ENCODE assay signal across 18 cellular contexts in the genomic region with DNA sequence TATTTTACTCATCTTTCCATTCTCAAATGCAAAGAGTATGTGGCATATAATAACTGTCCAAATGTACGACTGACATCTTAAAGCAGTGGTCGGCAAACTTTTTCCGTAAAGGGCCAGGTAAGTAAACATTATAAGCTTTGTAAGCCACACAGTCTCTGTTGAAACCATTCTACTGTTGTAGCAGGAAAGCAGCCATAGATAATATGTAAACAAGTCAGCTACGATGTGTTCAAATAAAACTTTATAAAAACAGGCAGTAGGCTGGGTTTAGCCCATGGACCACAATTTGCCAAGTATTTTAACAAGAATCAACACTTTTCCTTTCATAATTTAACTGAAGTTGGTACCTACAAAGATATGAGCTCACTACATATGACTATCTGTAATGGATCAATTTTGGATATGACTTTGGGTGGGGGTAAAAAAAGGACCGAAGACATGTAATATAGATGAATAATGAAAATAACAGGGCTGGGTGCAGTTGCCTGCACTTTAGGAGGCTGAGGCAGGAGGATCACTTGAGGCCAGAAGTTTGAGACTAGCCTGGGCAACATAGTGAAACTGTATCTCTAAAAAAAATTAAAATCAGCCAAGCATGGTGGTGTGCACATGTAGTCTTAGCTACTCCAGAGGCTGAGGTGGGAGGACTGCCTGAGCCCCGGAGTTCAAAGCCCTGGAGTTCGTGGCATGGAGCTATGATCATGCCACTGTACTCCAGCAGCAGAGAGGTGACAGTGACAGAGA. TPM values are rescaled to one million over a fixed set of nuclear protein-coding genes. Genes with fewer than 3 reads are reported as not detected.
A peak's percentile ranks its signal among the peaks of the same experiment; 100 is the strongest.
DNase-seq lines count a peak whose midpoint lies in the region; ATAC-seq, FAIRE-seq and TF ChIP-seq lines count a peak whose summit lies in the region.
"Had no signal": no experiment of that assay in that cellular context is flagged by ENCODE, and none has a peak within 500 bp of the region (broad histone marks: within the 10 kb centered on the region; RNA-seq: fewer than 3 reads in every experiment).

No MANE protein-coding gene starts in this region.

- peak; percentile 42 for FAIRE-seq in GM12892 (lab: Jason Lieb, UNC)
- FAIRE-seq: A204.1, D721Med had no signal

- no peak for TF ChIP-seq POLR2A in GM12892 (IDR thresholded peaks at IDR 0.05; ENCODE audit: low read depth, low read length)

- peak overlapping the region; percentile 24 for H3K27ac Mint-ChIP-seq in activated naive CD4-positive, alpha-beta T cell treated with anti-CD3 and anti-CD28 coated beads, Interleukin-2, amount 50 U/mL, for 24 hours
- peak overlapping the region; percentile 39 for H3K27ac Mint-ChIP-seq in activated T-helper 17 cell treated with anti-CD3 and anti-CD28 coated beads, Interleukin-2, amount 50 U/mL, for 72 hours
- no peak overlapping the region for H3K27ac Mint-ChIP-seq in neural crest cell (ENCODE audit: unreplicated experiment)
- H3K27ac Mint-ChIP-seq: GM23338 had no signal

- H3K36me3 Mint-ChIP-seq in activated naive CD4-positive, alpha-beta T cell treated with anti-CD3 and anti-CD28 coated beads, Interleukin-2, amount 50 U/mL, for 24 hours, result peaks cover 5% of the 10 kb centered on the region
- H3K36me3 Mint-ChIP-seq in activated T-helper 17 cell treated with anti-CD3 and anti-CD28 coated beads, Interleukin-2, amount 50 U/mL, for 72 hours (ENCODE audit: low read depth), result peaks cover 79% of the 10 kb centered on the region
- H3K36me3 Mint-ChIP-seq in neural crest cell (ENCODE audit: low read depth), result no peaks in the 10 kb centered on the region

- DNase-seq in activated naive CD4-positive, alpha-beta T cell treated with Interleukin-2 at 50 U/mL for 16 hours, result no peak
- DNase-seq in GM12892 (ENCODE audit: insufficient read length), result no peak
- DNase-seq in neural crest cell (ENCODE audit: low read depth, low spot score), result no peak
- no peak for DNase-seq in NCI-H524 treated with DMSO at 0.1 percent for 48 hours (lab: John Stamatoyannopoulos, UW)
- DNase-seq in CD1c-positive myeloid dendritic cell (ENCODE audit: extremely low spot score), result no peak
- DNase-seq: DMS79, NCI-H1694 treated with DMSO at 0.1 percent for 48 hours, NCI-H510A treated with DMSO at 0.1 percent for 48 hours, NCI-H82, OCI-M1, SHP77 treated with DMSO at 0.1 percent for 48 hours, SK-N-SH had no signal

- TF ChIP-seq CTCF in neural crest cell (conservative IDR thresholded peaks at IDR 0.05), result no peak

- no peak for ATAC-seq in activated T-helper 17 cell treated with anti-CD3 and anti-CD28 coated beads, Interleukin-2, amount 50 U/mL, for 72 hours (replicated peaks)
- no peak for ATAC-seq in GM18517 (IDR thresholded peaks at IDR 0.05; ENCODE audit: unreplicated experiment)
- ATAC-seq: GM23338 had no signal

- H3K9me3 Mint-ChIP-seq in activated naive CD4-positive, alpha-beta T cell treated with anti-CD3 and anti-CD28 coated beads, Interleukin-2, amount 50 U/mL, for 24 hours, result no peaks in the 10 kb centered on the region
- H3K9me3 Mint-ChIP-seq in activated T-helper 17 cell treated with anti-CD3 and anti-CD28 coated beads, Interleukin-2, amount 50 U/mL, for 72 hours, result no peaks in the 10 kb centered on the region
- no peaks in the 10 kb centered on the region for H3K9me3 Mint-ChIP-seq in neural crest cell
- H3K9me3 Mint-ChIP-seq: GM23338 had no signal

- H3K4me1 Mint-ChIP-seq in activated naive CD4-positive, alpha-beta T cell treated with anti-CD3 and anti-CD28 coated beads, Interleukin-2, amount 50 U/mL, for 24 hours, result peaks cover 49% of the 10 kb centered on the region
- peaks cover 30% of the 10 kb centered on the region for H3K4me1 Mint-ChIP-seq in activated T-helper 17 cell treated with anti-CD3 and anti-CD28 coated beads, Interleukin-2, amount 50 U/mL, for 72 hours
- peaks cover 76% of the 10 kb centered on the region for H3K4me1 Mint-ChIP-seq in neural crest cell

- no peaks in the 10 kb centered on the region for H3K27me3 Mint-ChIP-seq in activated naive CD4-positive, alpha-beta T cell treated with anti-CD3 and anti-CD28 coated beads, Interleukin-2, amount 50 U/mL, for 24 hours
- H3K27me3 Mint-ChIP-seq in activated T-helper 17 cell treated with anti-CD3 and anti-CD28 coated beads, Interleukin-2, amount 50 U/mL, for 72 hours, result no peaks in the 10 kb centered on the region
- H3K27me3 Mint-ChIP-seq in neural crest cell (ENCODE audit: low read depth), result no peaks in the 10 kb centered on the region

- no peak overlapping the region for H3K4me3 Mint-ChIP-seq in activated naive CD4-positive, alpha-beta T cell treated with anti-CD3 and anti-CD28 coated beads, Interleukin-2, amount 50 U/mL, for 24 hours
- H3K4me3 Mint-ChIP-seq in activated T-helper 17 cell treated with anti-CD3 and anti-CD28 coated beads, Interleukin-2, amount 50 U/mL, for 72 hours, result peak overlapping the region; percentile 47
- H3K4me3 Mint-ChIP-seq in neural crest cell, result peak overlapping the region; percentile 78
- H3K4me3 Mint-ChIP-seq: GM23338 had no signal

RNA-seq across cellular contexts. Expression of gene RDX, which starts 5.7 kb away (rescaled TPM):
- polyA plus RNA-seq in GM12892 (2012; ENCODE audit: missing spikeins), result 47.9 TPM
- total RNA-seq in activated T-helper 17 cell treated with anti-CD3 and anti-CD28 coated beads, Interleukin-2, amount 50 U/mL, for 72 hours, result 10 to 100 TPM; 83.2 to 95.6 TPM
- 159 and 167 TPM in 2 replicates for total RNA-seq in neural crest cell
